18 cellular contexts compared by ENCODE assay signal in the genomic region with DNA sequence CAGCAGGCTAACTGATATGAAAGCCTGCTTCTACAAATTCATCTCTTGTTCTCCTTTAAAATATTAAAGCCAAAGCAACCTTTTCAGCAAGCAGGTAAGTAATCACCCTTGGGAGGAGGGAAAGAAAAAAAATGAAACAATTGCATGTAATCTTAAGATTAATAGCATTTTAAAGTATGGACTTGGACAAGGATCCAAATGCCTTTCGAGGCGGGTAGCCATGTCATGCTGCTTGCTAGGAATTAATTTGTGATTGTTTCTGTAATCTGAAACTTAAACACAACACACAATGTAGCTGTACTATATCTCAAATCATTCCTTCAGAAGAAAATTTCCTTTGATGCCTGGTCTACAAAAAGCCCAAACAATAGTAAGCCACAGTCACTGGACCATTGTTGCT.
"Had no signal": no experiment of that assay in that cellular context is flagged by ENCODE, and none has a peak within 500 bp of the region (broad histone marks: within the 10 kb centered on the region; RNA-seq: fewer than 3 reads in every experiment).

No MANE protein-coding gene starts in this region.

- H3K4me1 Mint-ChIP-seq: stimulated activated memory B cell treated with anti-CD40 and anti-IgM and Interleukin-4, amounts not matched to agents 10 μg/mL and 1 μg/mL and 100 μg/mL, for 72 hours had no signal

- H3K27me3 Mint-ChIP-seq: stimulated activated memory B cell treated with anti-CD40 and anti-IgM and Interleukin-4, amounts not matched to agents 10 μg/mL and 1 μg/mL and 100 μg/mL, for 72 hours; stimulated activated naive CD8-positive, alpha-beta T cell treated with anti-CD3 and anti-CD28 coated beads, Interleukin-15, Interleukin-2, amounts not matched to agents 100 ng/mL and 50 ng/mL, for 24 hours had no signal

- H3K27ac Mint-ChIP-seq: naive thymus-derived CD4-positive, alpha-beta T cell; stimulated activated memory B cell treated with anti-CD40 and anti-IgM and Interleukin-4, amounts not matched to agents 10 μg/mL and 1 μg/mL and 100 μg/mL, for 72 hours; stimulated activated naive CD8-positive, alpha-beta T cell treated with anti-CD3 and anti-CD28 coated beads, Interleukin-15, Interleukin-2, amounts not matched to agents 100 ng/mL and 50 ng/mL, for 24 hours had no signal

- H3K4me3 Mint-ChIP-seq: naive thymus-derived CD4-positive, alpha-beta T cell; stimulated activated memory B cell treated with anti-CD40 and anti-IgM and Interleukin-4, amounts not matched to agents 10 μg/mL and 1 μg/mL and 100 μg/mL, for 72 hours; stimulated activated naive CD8-positive, alpha-beta T cell treated with anti-CD3 and anti-CD28 coated beads, Interleukin-15, Interleukin-2, amounts not matched to agents 100 ng/mL and 50 ng/mL, for 24 hours had no signal

- H3K27me3 ChIP-seq: esophagus squamous epithelium, hepatocyte, right lobe of liver, spleen, tibial artery, upper lobe of right lung, vagina had no signal

- H3K27ac ChIP-seq: esophagus squamous epithelium, hepatocyte, psoas muscle, right lobe of liver, spleen, tibial artery, upper lobe of right lung, vagina had no signal

- H3K4me3 ChIP-seq: esophagus squamous epithelium, hepatocyte, psoas muscle, right lobe of liver, spleen, tibial artery, upper lobe of right lung, vagina had no signal

- DNase-seq: effector memory CD4-positive, alpha-beta T cell; esophagus squamous epithelium; foreskin melanocyte; mesendoderm; naive thymus-derived CD4-positive, alpha-beta T cell; psoas muscle; retina; right lobe of liver; spleen; stimulated activated CD4-positive, alpha-beta T cell treated with anti-CD3 and anti-CD28 coated beads, Interleukin-15, amount 100 ng/mL, for 24 hours; stimulated activated CD4-positive, alpha-beta T cell treated with anti-CD3 and anti-CD28 coated beads, Interleukin-1b, Interleukin-23, amount 100 ng/mL, for 48 hours; stimulated activated CD4-positive, alpha-beta T cell treated with anti-CD3 and anti-CD28 coated beads, Interleukin-4, amount 100 ng/mL, for 24 hours; tibial artery; upper lobe of right lung had no signal

- H3K4me1 ChIP-seq: esophagus squamous epithelium, psoas muscle, spleen, upper lobe of right lung, vagina had no signal

- H3K9me3 Mint-ChIP-seq: naive thymus-derived CD4-positive, alpha-beta T cell; stimulated activated memory B cell treated with anti-CD40 and anti-IgM and Interleukin-4, amounts not matched to agents 10 μg/mL and 1 μg/mL and 100 μg/mL, for 72 hours; stimulated activated naive CD8-positive, alpha-beta T cell treated with anti-CD3 and anti-CD28 coated beads, Interleukin-15, Interleukin-2, amounts not matched to agents 100 ng/mL and 50 ng/mL, for 24 hours had no signal

- H3K9me3 ChIP-seq: esophagus squamous epithelium, psoas muscle, right lobe of liver, spleen, tibial artery, upper lobe of right lung, vagina had no signal

- H3K36me3 Mint-ChIP-seq: naive thymus-derived CD4-positive, alpha-beta T cell had no signal
